ENCODE assay signal across 17 cellular contexts in the genomic region with DNA sequence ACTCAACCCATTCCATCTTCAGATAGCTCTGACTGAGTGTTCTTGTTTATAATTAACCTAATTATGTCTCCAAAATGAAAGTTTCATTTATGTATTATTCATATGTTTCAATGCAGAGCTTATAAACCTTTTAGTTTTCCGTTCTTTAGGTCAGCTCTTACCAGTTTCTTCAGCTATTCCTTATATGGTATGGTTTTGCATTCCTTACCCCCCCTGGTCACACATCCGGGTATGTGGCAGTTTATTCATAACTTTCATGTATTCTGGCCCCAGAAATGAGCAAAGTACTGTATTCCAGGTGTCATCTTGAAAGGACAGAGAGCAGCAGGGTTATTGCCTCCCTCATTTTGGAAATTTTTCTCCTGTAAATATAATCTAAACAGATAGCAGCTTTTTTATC. TPM values are rescaled to one million over a fixed set of nuclear protein-coding genes. Genes with fewer than 3 reads are reported as not detected.
"Had no signal": no experiment of that assay in that cellular context is flagged by ENCODE, and none has a peak within 500 bp of the region (broad histone marks: within the 10 kb centered on the region; RNA-seq: fewer than 3 reads in every experiment).

No MANE protein-coding gene starts in this region.

- H3K27me3 ChIP-seq: foreskin keratinocyte had no signal

- H3K27ac ChIP-seq: foreskin keratinocyte, uterus had no signal

- ATAC-seq: activated CD8-positive, alpha-beta T cell treated with anti-CD3 and anti-CD28 coated beads, Interleukin-2, amount 10 ng/mL, durations not matched to agents 7 days and 5 days; activated naive CD8-positive, alpha-beta T cell treated with anti-CD3 and anti-CD28 coated beads, Interleukin-2, amount 50 U/mL, for 24 hours; foreskin keratinocyte; left ventricle myocardium superior; natural killer cell treated with Interleukin-12 subunit alpha and Interleukin-12 subunit beta and Interleukin-15 and Interleukin-18, amount 100 ng/mL, for 72 hours; stimulated activated naive B cell treated with anti-CD40 and anti-IgM and Interleukin-4, amounts not matched to agents 10 μg/mL and 1 μg/mL and 100 μg/mL, for 72 hours had no signal

- H3K9me3 ChIP-seq: uterus had no signal

- DNase-seq: activated CD4-positive, alpha-beta T cell treated with anti-CD3 and anti-CD28 coated beads, Interleukin-2, amount 10 ng/mL, durations not matched to agents 7 days and 5 days; activated CD4-positive, CD25-positive, alpha-beta regulatory T cell treated with anti-CD3 and anti-CD28 coated beads, Interleukin-2, amount 50 U/mL, for 72 hours; activated CD8-positive, alpha-beta T cell treated with anti-CD3 and anti-CD28 coated beads, Interleukin-2, amount 10 ng/mL, durations not matched to agents 7 days and 5 days; activated gamma-delta T cell; activated naive CD4-positive, alpha-beta T cell treated with anti-CD3 and anti-CD28 coated beads, Interleukin-2, amount 50 U/mL, for 16 hours; activated naive CD8-positive, alpha-beta T cell treated with anti-CD3 and anti-CD28 coated beads, Interleukin-2, amount 50 U/mL, for 24 hours; effector CD8-positive, alpha-beta T cell; foreskin keratinocyte; left ventricle myocardium superior; mammary epithelial cell; retina; stimulated activated CD4-positive, alpha-beta T cell treated with anti-CD3 and anti-CD28 coated beads, Interleukin-2, amount 100 ng/mL, for 48 hours; stimulated activated CD8-positive, alpha-beta memory T cell treated with anti-CD3 and anti-CD28 coated beads, Interleukin-4, amount 100 ng/mL, for 48 hours; stimulated activated naive B cell treated with anti-CD40 and anti-IgM and Interleukin-4, amounts not matched to agents 10 μg/mL and 1 μg/mL and 100 μg/mL, for 72 hours; uterus had no signal

- H3K36me3 ChIP-seq: uterus had no signal

- H3K4me1 ChIP-seq: foreskin keratinocyte, uterus had no signal

- H3K4me3 ChIP-seq: uterus had no signal

RNA-seq across cellular contexts. Expression of a gene that starts 16.8 kb away (rescaled TPM):
- total RNA-seq: activated CD4-positive, alpha-beta T cell treated with anti-CD3 and anti-CD28 coated beads, Interleukin-2, amount 10 ng/mL, durations not matched to agents 7 days and 5 days; activated CD8-positive, alpha-beta T cell treated with anti-CD3 and anti-CD28 coated beads, Interleukin-2, amount 10 ng/mL, durations not matched to agents 7 days and 5 days; activated T-helper 1 cell treated with anti-CD3 and anti-CD28 coated beads, Interleukin-12 subunit alpha, Interleukin-12 subunit beta, Interleukin-2, Interleukin-4 antibody, amounts not matched to agents 30 ng/mL and 10 ng/mL and 1 ng/mL, durations not matched to agents 14 hours and 24 hours and 36 hours; foreskin keratinocyte; mammary epithelial cell; natural killer cell treated with Interleukin-12 subunit alpha and Interleukin-12 subunit beta and Interleukin-15 and Interleukin-18, amount 100 ng/mL, for 72 hours had no signal
- polyA plus RNA-seq: foreskin keratinocyte, mammary epithelial cell had no signal
